1 cellular context compared by ENCODE assay signal in genomic region chr17:76268015-76268749, GRCh38.
TF ChIP-seq lines count a peak whose summit lies in the region.

No MANE protein-coding gene starts in this region.

TF ChIP-seq in K562, 482 proteins besides CTCF, POLR2A, EP300 and RAD21 (continued from another document and continues in another):
- no peak for TF ChIP-seq MCM2 (IDR thresholded peaks at IDR 0.05; ENCODE audit: low read depth)
- no peak for TF ChIP-seq ZNF764 (CRISPR knock-in tag; IDR thresholded peaks at IDR 0.05; ENCODE audit: low read depth)
- TF ChIP-seq POLR2B (IDR thresholded peaks at IDR 0.05; ENCODE audit: low read depth, partially characterized antibody), result peak; percentile 46
- TF ChIP-seq ZNF140 (CRISPR knock-in tag; IDR thresholded peaks at IDR 0.05), result no peak
- TF ChIP-seq ARID4B (CRISPR knock-in tag; IDR thresholded peaks at IDR 0.05), result no peak
- TF ChIP-seq NR3C1 (CRISPR knock-in tag; IDR thresholded peaks at IDR 0.05), result no peak
- 0 out of 2 replicates have a peak, but pooled peaks have one; percentile 16 for TF ChIP-seq GTF2E2 (tag; IDR thresholded peaks at IDR 0.05)
- TF ChIP-seq ZNF282 (CRISPR knock-in tag; IDR thresholded peaks at IDR 0.05), result 0 out of 2 replicates have a peak, but pooled peaks have one; percentile 30
- no peak for TF ChIP-seq TCF15 (CRISPR knock-in tag; IDR thresholded peaks at IDR 0.05)
- TF ChIP-seq U2AF1 (optimal IDR thresholded peaks at IDR 0.05; ENCODE audit: low read depth, low read length), result no peak
- no peak for TF ChIP-seq ZNF699 (CRISPR knock-in tag; IDR thresholded peaks at IDR 0.05; ENCODE audit: insufficient replicate concordance)
- TF ChIP-seq IRF1 (CRISPR knock-in tag; IDR thresholded peaks at IDR 0.05; ENCODE audit: borderline replicate concordance), result no peak
- TF ChIP-seq BRF2 (IDR thresholded peaks at IDR 0.05; ENCODE audit: borderline replicate concordance, insufficient read depth, insufficient read length), result no peak
- no peak for TF ChIP-seq HDGF (IDR thresholded peaks at IDR 0.05)
- TF ChIP-seq EHMT2 (IDR thresholded peaks at IDR 0.05), result no peak
- no peak for TF ChIP-seq U2AF2 (optimal IDR thresholded peaks at IDR 0.05; ENCODE audit: low read depth, low read length)
- TF ChIP-seq GATA2 (CRISPR knock-in tag; IDR thresholded peaks at IDR 0.05), result no peak
- no peak for TF ChIP-seq ATF1 (CRISPR knock-in tag; IDR thresholded peaks at IDR 0.05)
- TF ChIP-seq ATF1 (tag; IDR thresholded peaks at IDR 0.05), result 0 out of 2 replicates have a peak, but pooled peaks have one; percentile 9
- TF ChIP-seq BRF1 (IDR thresholded peaks at IDR 0.05; ENCODE audit: borderline replicate concordance, extremely low read depth, insufficient read length), result no peak
- TF ChIP-seq LEF1 (IDR thresholded peaks at IDR 0.05), result no peak
- TF ChIP-seq ZNF561 (CRISPR knock-in tag; conservative IDR thresholded peaks at IDR 0.05), result no peak
- peak; percentile 93 for TF ChIP-seq CEBPB (tag; IDR thresholded peaks at IDR 0.05)
- TF ChIP-seq TCF7 (IDR thresholded peaks at IDR 0.05; ENCODE audit: borderline replicate concordance), result no peak
- TF ChIP-seq ATF4 (CRISPR knock-in tag; IDR thresholded peaks at IDR 0.05), result no peak; the same call in 1 of the 2 replicates
- peak; percentile 79 for TF ChIP-seq SOX6 (IDR thresholded peaks at IDR 0.05)
- TF ChIP-seq CBFA2T2 (conservative IDR thresholded peaks at IDR 0.05), result peak; percentile 17; the same call in 1 of the 2 replicates
- TF ChIP-seq PKNOX1 (IDR thresholded peaks at IDR 0.05), result no peak
- no peak for TF ChIP-seq ZNF707 (CRISPR knock-in tag; conservative IDR thresholded peaks at IDR 0.05)
- 0 out of 2 replicates have a peak, but pooled peaks have one; percentile 16 for TF ChIP-seq HEY1 (CRISPR knock-in tag; IDR thresholded peaks at IDR 0.05; ENCODE audit: borderline replicate concordance)
- TF ChIP-seq ZBTB34 (CRISPR knock-in tag; IDR thresholded peaks at IDR 0.05), result no peak
- TF ChIP-seq TAF15 (IDR thresholded peaks at IDR 0.05; ENCODE audit: low read depth, low read length), result no peak
- TF ChIP-seq ZNF609 (CRISPR knock-in tag; IDR thresholded peaks at IDR 0.05; ENCODE audit: borderline replicate concordance), result no peak
- TF ChIP-seq REST (CRISPR knock-in tag; IDR thresholded peaks at IDR 0.05; ENCODE audit: low read depth), result no peak
- peak; percentile 61 for TF ChIP-seq POLR2H (tag; IDR thresholded peaks at IDR 0.05; ENCODE audit: low read depth)
